Comparison of ENCODE assay signal across 17 cellular contexts in genomic region chr6:42629845-42630244, GRCh38.
DNase-seq lines count a peak whose midpoint lies in the region; ATAC-seq and FAIRE-seq lines count a peak whose summit lies in the region.
"Had no signal": no experiment of that assay in that cellular context is flagged by ENCODE, and none has a peak within 500 bp of the region (broad histone marks: within the 10 kb centered on the region; RNA-seq: fewer than 3 reads in every experiment).

No MANE protein-coding gene starts in this region.

- no peak for FAIRE-seq in small intestine (lab: Jason Lieb, UNC)

- H3K4me3 Mint-ChIP-seq in activated CD4-positive, alpha-beta T cell treated with anti-CD3 and anti-CD28 coated beads, Interleukin-2, amount 10 ng/mL, durations not matched to agents 24 days and 14 days, result no peak overlapping the region
- H3K4me3 Mint-ChIP-seq in activated T-helper 2 cell treated with anti-CD3 and anti-CD28 coated beads, Interferon-gamma antibody, Interleukin-2, Interleukin-4, amounts not matched to agents 10 μg/mL and 5 μg/mL and 100 μg/mL, durations not matched to agents 14 hours and 24 hours and 36 hours (ENCODE audit: low read depth), result no peak overlapping the region

- peak overlapping the region; percentile 77 for H3K27ac Mint-ChIP-seq in activated CD4-positive, alpha-beta T cell treated with anti-CD3 and anti-CD28 coated beads, Interleukin-2, amount 10 ng/mL, durations not matched to agents 24 days and 14 days
- peak overlapping the region; percentile 66 for H3K27ac Mint-ChIP-seq in activated T-helper 2 cell treated with anti-CD3 and anti-CD28 coated beads, Interferon-gamma antibody, Interleukin-2, Interleukin-4, amounts not matched to agents 10 μg/mL and 5 μg/mL and 100 μg/mL, durations not matched to agents 14 hours and 24 hours and 36 hours

- no peaks in the 10 kb centered on the region for H3K4me1 ChIP-seq in small intestine (ENCODE audit: control insufficient read depth in 2 of 2, insufficient read depth in 1 of 2, low read depth in 1 of 2, low read length in 1 of 2)

- H3K36me3 ChIP-seq in small intestine (ENCODE audit: control insufficient read depth in 2 of 2, insufficient read depth in 2 of 2, low read length in 2 of 2), result peaks cover 7 to 26% of the 10 kb centered on the region in 2 donors

- H3K27me3 ChIP-seq in small intestine (ENCODE audit: control insufficient read depth in 2 of 2, insufficient read depth in 2 of 2, low read length in 2 of 2), result no peaks in the 10 kb centered on the region
- H3K27me3 ChIP-seq: cardiac muscle cell had no signal

- 70 to 81% (median 77%) methylated on average over 5 of the region's 5 CpGs for WGBS in small intestine, 3 donors

- no peak overlapping the region for H3K27ac ChIP-seq in small intestine (ENCODE audit: low read depth in 1 of 2, low read length in 1 of 2)
- H3K27ac ChIP-seq: cardiac muscle cell, RWPE1 had no signal

- H3K27me3 Mint-ChIP-seq in activated CD4-positive, alpha-beta T cell treated with anti-CD3 and anti-CD28 coated beads, Interleukin-2, amount 10 ng/mL, durations not matched to agents 24 days and 14 days, result no peaks in the 10 kb centered on the region
- no peaks in the 10 kb centered on the region for H3K27me3 Mint-ChIP-seq in activated T-helper 2 cell treated with anti-CD3 and anti-CD28 coated beads, Interferon-gamma antibody, Interleukin-2, Interleukin-4, amounts not matched to agents 10 μg/mL and 5 μg/mL and 100 μg/mL, durations not matched to agents 14 hours and 24 hours and 36 hours (ENCODE audit: low read depth)

- DNase-seq in activated CD4-positive, alpha-beta T cell treated with anti-CD3 and anti-CD28 coated beads, Interleukin-2, amount 10 ng/mL, durations not matched to agents 24 days and 14 days, result no peak
- DNase-seq in activated CD4-positive, alpha-beta T cell treated with anti-CD3 and anti-CD28 coated beads for 4 hours, result no peak
- DNase-seq in MV-4-11 (lab: John Stamatoyannopoulos, UW), result peak; percentile 64
- no peak for DNase-seq in activated T-helper 2 cell treated with anti-CD3 and anti-CD28 coated beads, Interferon-gamma antibody, Interleukin-2, Interleukin-4, amounts not matched to agents 10 μg/mL and 5 μg/mL and 100 μg/mL, durations not matched to agents 14 hours and 24 hours and 36 hours (ENCODE audit: low spot score)
- DNase-seq in small intestine, result peak; percentile 6
- DNase-seq: activated naive CD4-positive, alpha-beta T cell treated with Interleukin-2 at 50 U/mL for 16 hours; Caco-2; GDM1; NCI-H2081 treated with DMSO at 0.1 percent for 48 hours; NCI-H774; substantia nigra had no signal

- no peak overlapping the region for H3K4me3 ChIP-seq in small intestine (ENCODE audit: low read depth in 1 of 2, low read length in 2 of 2)
- H3K4me3 ChIP-seq: cardiac muscle cell had no signal

- ATAC-seq in GM18511 (IDR thresholded peaks at IDR 0.05; ENCODE audit: unreplicated experiment), result no peak
- no peak for ATAC-seq in GM19452 (IDR thresholded peaks at IDR 0.05; ENCODE audit: unreplicated experiment)
- ATAC-seq in GM21526 (IDR thresholded peaks at IDR 0.05; ENCODE audit: low FRiP score, unreplicated experiment), result no peak
- ATAC-seq: left lobe of liver had no signal

- H3K4me1 Mint-ChIP-seq in activated CD4-positive, alpha-beta T cell treated with anti-CD3 and anti-CD28 coated beads, Interleukin-2, amount 10 ng/mL, durations not matched to agents 24 days and 14 days, result peaks cover 6% of the 10 kb centered on the region
- peaks cover 3% of the 10 kb centered on the region for H3K4me1 Mint-ChIP-seq in activated T-helper 2 cell treated with anti-CD3 and anti-CD28 coated beads, Interferon-gamma antibody, Interleukin-2, Interleukin-4, amounts not matched to agents 10 μg/mL and 5 μg/mL and 100 μg/mL, durations not matched to agents 14 hours and 24 hours and 36 hours (ENCODE audit: low read depth)

- no peaks in the 10 kb centered on the region for H3K9me3 Mint-ChIP-seq in activated CD4-positive, alpha-beta T cell treated with anti-CD3 and anti-CD28 coated beads, Interleukin-2, amount 10 ng/mL, durations not matched to agents 24 days and 14 days
- H3K9me3 Mint-ChIP-seq in activated T-helper 2 cell treated with anti-CD3 and anti-CD28 coated beads, Interferon-gamma antibody, Interleukin-2, Interleukin-4, amounts not matched to agents 10 μg/mL and 5 μg/mL and 100 μg/mL, durations not matched to agents 14 hours and 24 hours and 36 hours, result no peaks in the 10 kb centered on the region

- no peaks in the 10 kb centered on the region for H3K9me3 ChIP-seq in small intestine (ENCODE audit: control insufficient read depth, low read depth)
- H3K9me3 ChIP-seq: Caco-2 had no signal

- intact Hi-C loops in activated CD4-positive, alpha-beta T cell treated with anti-CD3 and anti-CD28 coated beads, Interleukin-2, amount 10 ng/mL, durations not matched to agents 24 days and 14 days (cut with micrococcal nuclease), result no loop called here
- intact Hi-C loops in activated T-helper 2 cell treated with anti-CD3 and anti-CD28 coated beads, Interferon-gamma antibody, Interleukin-2, Interleukin-4, amounts not matched to agents 10 μg/mL and 5 μg/mL and 100 μg/mL, durations not matched to agents 14 hours and 24 hours and 36 hours (cut with micrococcal nuclease), result no loop called here

- H3K36me3 Mint-ChIP-seq in activated CD4-positive, alpha-beta T cell treated with anti-CD3 and anti-CD28 coated beads, Interleukin-2, amount 10 ng/mL, durations not matched to agents 24 days and 14 days (ENCODE audit: low read depth), result peaks cover 29% of the 10 kb centered on the region
- peaks cover 52% of the 10 kb centered on the region for H3K36me3 Mint-ChIP-seq in activated T-helper 2 cell treated with anti-CD3 and anti-CD28 coated beads, Interferon-gamma antibody, Interleukin-2, Interleukin-4, amounts not matched to agents 10 μg/mL and 5 μg/mL and 100 μg/mL, durations not matched to agents 14 hours and 24 hours and 36 hours (ENCODE audit: low read depth)

Comparison
In these comparisons a context has a peak if more than half of its experiments do, and no peak if none do; other contexts are left out.
1. DNase-seq: peak in MV-4-11 (single experiment) and small intestine (single experiment); none in activated CD4-positive, alpha-beta T cell treated with anti-CD3 and anti-CD28 coated beads, Interleukin-2, amount 10 ng/mL, durations not matched to agents 24 days and 14 days (single experiment), activated CD4-positive, alpha-beta T cell treated with anti-CD3 and anti-CD28 coated beads for 4 hours (0 of 2) and activated T-helper 2 cell treated with anti-CD3 and anti-CD28 coated beads, Interferon-gamma antibody, Interleukin-2, Interleukin-4, amounts not matched to agents 10 μg/mL and 5 μg/mL and 100 μg/mL, durations not matched to agents 14 hours and 24 hours and 36 hours (single experiment).